In the genomic region with DNA sequence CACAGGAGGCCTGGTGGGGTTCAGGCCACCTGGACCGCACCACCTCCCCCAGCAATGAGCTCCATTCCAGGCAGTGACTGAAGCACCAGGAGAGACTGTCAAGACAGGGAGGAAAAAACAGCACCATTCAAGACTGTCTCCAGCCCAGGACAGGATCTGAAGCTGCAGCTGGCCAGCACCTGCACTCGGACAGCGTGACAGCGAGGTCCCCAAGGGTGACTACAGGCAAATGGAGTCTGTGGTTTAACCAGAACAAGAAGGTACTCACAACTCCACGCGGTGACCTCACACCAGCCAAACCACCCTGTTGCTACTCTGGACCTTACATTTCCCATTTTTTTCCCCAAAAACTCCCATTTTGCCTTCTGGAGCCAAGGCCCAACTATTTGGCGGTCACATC, we compare ENCODE assay signal across 1 cellular context.
TF ChIP-seq lines count a peak whose summit lies in the region.

No MANE protein-coding gene starts in this region.

TF ChIP-seq in WTC11, 78 proteins besides CTCF, POLR2A, EP300 and RAD21:
- TF ChIP-seq FOXP4 (CRISPR knock-in tag; IDR thresholded peaks at IDR 0.05) (no peak), MLX (CRISPR knock-in tag; IDR thresholded peaks at IDR 0.05) (no peak), ELF4 (CRISPR knock-in tag; IDR thresholded peaks at IDR 0.05; ENCODE audit: low read depth) (no peak), RELA (CRISPR knock-in tag; IDR thresholded peaks at IDR 0.05; ENCODE audit: borderline replicate concordance) (no peak), ZNF219 (CRISPR knock-in tag; IDR thresholded peaks at IDR 0.05; ENCODE audit: borderline replicate concordance) (no peak), AR (CRISPR knock-in tag; IDR thresholded peaks at IDR 0.05) (no peak), KAT7 (CRISPR knock-in tag; IDR thresholded peaks at IDR 0.05; ENCODE audit: borderline replicate concordance) (no peak), SOX15 (CRISPR knock-in tag; IDR thresholded peaks at IDR 0.05) (no peak)
- TF ChIP-seq, protein P1, sequence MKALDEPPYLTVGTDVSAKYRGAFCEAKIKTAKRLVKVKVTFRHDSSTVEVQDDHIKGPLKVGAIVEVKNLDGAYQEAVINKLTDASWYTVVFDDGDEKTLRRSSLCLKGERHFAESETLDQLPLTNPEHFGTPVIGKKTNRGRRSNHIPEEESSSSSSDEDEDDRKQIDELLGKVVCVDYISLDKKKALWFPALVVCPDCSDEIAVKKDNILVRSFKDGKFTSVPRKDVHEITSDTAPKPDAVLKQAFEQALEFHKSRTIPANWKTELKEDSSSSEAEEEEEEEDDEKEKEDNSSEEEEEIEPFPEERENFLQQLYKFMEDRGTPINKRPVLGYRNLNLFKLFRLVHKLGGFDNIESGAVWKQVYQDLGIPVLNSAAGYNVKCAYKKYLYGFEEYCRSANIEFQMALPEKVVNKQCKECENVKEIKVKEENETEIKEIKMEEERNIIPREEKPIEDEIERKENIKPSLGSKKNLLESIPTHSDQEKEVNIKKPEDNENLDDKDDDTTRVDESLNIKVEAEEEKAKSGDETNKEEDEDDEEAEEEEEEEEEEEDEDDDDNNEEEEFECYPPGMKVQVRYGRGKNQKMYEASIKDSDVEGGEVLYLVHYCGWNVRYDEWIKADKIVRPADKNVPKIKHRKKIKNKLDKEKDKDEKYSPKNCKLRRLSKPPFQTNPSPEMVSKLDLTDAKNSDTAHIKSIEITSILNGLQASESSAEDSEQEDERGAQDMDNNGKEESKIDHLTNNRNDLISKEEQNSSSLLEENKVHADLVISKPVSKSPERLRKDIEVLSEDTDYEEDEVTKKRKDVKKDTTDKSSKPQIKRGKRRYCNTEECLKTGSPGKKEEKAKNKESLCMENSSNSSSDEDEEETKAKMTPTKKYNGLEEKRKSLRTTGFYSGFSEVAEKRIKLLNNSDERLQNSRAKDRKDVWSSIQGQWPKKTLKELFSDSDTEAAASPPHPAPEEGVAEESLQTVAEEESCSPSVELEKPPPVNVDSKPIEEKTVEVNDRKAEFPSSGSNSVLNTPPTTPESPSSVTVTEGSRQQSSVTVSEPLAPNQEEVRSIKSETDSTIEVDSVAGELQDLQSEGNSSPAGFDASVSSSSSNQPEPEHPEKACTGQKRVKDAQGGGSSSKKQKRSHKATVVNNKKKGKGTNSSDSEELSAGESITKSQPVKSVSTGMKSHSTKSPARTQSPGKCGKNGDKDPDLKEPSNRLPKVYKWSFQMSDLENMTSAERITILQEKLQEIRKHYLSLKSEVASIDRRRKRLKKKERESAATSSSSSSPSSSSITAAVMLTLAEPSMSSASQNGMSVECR (CRISPR knock-in tag; IDR thresholded peaks at IDR 0.05; ENCODE audit: borderline replicate concordance), result no peak
- TF ChIP-seq, protein P2, sequence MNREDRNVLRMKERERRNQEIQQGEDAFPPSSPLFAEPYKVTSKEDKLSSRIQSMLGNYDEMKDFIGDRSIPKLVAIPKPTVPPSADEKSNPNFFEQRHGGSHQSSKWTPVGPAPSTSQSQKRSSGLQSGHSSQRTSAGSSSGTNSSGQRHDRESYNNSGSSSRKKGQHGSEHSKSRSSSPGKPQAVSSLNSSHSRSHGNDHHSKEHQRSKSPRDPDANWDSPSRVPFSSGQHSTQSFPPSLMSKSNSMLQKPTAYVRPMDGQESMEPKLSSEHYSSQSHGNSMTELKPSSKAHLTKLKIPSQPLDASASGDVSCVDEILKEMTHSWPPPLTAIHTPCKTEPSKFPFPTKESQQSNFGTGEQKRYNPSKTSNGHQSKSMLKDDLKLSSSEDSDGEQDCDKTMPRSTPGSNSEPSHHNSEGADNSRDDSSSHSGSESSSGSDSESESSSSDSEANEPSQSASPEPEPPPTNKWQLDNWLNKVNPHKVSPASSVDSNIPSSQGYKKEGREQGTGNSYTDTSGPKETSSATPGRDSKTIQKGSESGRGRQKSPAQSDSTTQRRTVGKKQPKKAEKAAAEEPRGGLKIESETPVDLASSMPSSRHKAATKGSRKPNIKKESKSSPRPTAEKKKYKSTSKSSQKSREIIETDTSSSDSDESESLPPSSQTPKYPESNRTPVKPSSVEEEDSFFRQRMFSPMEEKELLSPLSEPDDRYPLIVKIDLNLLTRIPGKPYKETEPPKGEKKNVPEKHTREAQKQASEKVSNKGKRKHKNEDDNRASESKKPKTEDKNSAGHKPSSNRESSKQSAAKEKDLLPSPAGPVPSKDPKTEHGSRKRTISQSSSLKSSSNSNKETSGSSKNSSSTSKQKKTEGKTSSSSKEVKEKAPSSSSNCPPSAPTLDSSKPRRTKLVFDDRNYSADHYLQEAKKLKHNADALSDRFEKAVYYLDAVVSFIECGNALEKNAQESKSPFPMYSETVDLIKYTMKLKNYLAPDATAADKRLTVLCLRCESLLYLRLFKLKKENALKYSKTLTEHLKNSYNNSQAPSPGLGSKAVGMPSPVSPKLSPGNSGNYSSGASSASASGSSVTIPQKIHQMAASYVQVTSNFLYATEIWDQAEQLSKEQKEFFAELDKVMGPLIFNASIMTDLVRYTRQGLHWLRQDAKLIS (CRISPR knock-in tag; IDR thresholded peaks at IDR 0.05; ENCODE audit: borderline replicate concordance), result no peak
- TF ChIP-seq, protein P3, sequence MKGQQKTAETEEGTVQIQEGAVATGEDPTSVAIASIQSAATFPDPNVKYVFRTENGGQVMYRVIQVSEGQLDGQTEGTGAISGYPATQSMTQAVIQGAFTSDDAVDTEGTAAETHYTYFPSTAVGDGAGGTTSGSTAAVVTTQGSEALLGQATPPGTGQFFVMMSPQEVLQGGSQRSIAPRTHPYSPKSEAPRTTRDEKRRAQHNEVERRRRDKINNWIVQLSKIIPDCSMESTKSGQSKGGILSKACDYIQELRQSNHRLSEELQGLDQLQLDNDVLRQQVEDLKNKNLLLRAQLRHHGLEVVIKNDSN (CRISPR knock-in tag; IDR thresholded peaks at IDR 0.05), result no peak
